ENCODE assay signal across 8 cellular contexts in the genomic region with DNA sequence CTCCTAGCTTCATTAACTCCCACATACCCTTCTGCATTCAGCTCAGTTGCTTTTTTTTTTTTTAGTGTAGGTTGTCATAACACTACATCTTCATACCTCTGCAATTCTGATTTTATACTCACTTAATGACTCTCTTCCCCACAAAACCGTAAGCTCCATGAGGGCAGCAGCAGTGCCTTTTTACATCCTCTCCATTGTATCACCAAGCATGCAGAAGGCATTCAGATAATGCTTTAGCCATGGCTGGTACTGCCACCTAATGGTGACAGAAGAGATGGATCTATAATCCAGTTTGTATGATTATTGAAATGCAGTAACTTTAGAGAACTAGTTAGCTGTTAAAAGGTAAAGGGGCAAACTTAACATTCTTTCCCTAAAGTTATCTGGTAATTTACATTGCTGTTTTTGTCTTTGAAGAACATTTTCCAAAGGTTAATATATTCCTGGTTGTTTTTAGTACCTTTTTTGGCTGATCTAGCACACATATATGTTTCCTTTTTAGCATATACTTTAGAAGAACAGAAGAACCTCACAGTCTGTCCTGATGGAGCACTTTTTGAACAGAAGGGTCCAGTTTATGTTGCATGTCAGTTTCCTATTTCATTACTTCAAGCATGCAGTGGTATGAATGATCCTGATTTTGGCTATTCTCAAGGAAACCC. TPM values are rescaled to one million over a fixed set of nuclear protein-coding genes. Genes with fewer than 3 reads are reported as not detected.
DNase-seq lines count a peak whose midpoint lies in the region; FAIRE-seq and TF ChIP-seq lines count a peak whose summit lies in the region.

No MANE protein-coding gene starts in this region.

- H3K27me3 Mint-ChIP-seq in astrocyte (ENCODE audit: low read depth, unreplicated experiment), result no peaks in the 10 kb centered on the region

- no peaks in the 10 kb centered on the region for H3K4me1 ChIP-seq in astrocyte (ENCODE audit: insufficient read depth, low read length)

- DNase-seq in GM12865 (ENCODE audit: low read depth), result peak; percentile 71
- peak; percentile 42 for DNase-seq in HuH-7.5 (ENCODE audit: low spot score)
- peak; percentile 50 for DNase-seq in RWPE1 (ENCODE audit: low spot score)
- peak; percentile 34 for DNase-seq in astrocyte (ENCODE audit: low read depth)
- DNase-seq in iPS-NIHi7 (ENCODE audit: extremely low spot score), result peak; percentile 64
- peak; percentile 19 to 38 (median 34) for DNase-seq in stimulated activated CD4-positive, alpha-beta T cell treated with anti-CD3 and anti-CD28 coated beads, TNF-alpha, amount 100 ng/mL, for 48 hours (ENCODE audit: low read depth in 3 of 3)
- DNase-seq in NCI-H1105 treated with DMSO at 0.1 percent for 48 hours (lab: John Stamatoyannopoulos, UW), result no peak

- H3K4me3 Mint-ChIP-seq in astrocyte (ENCODE audit: unreplicated experiment), result no peak overlapping the region

- no peak overlapping the region for H2AFZ ChIP-seq in astrocyte (ENCODE audit: low read depth, low read length)

- H3K9me3 ChIP-seq in astrocyte (ENCODE audit: insufficient read depth, low read depth, low read length), result no peaks in the 10 kb centered on the region

- no peak overlapping the region for H3K4me2 ChIP-seq in astrocyte (ENCODE audit: low read length)

- H3K9me3 Mint-ChIP-seq in astrocyte (ENCODE audit: unreplicated experiment), result no peaks in the 10 kb centered on the region

- POLR2A ChIA-PET in RWPE1 (lab: Yijun Ruan, JAX; ENCODE audit: low non-redundant PET), result interaction anchor here (0.8 kb wide), 1 partner anchor 174 kb away, joined by 3 read pairs; no protein-coding TSS in a partner anchor

- H3K36me3 ChIP-seq in astrocyte (ENCODE audit: insufficient read depth, low read length), result peaks cover 28% of the 10 kb centered on the region

- TF ChIP-seq CTCF in GM12865 (IDR thresholded peaks at IDR 0.05; ENCODE audit: insufficient read depth, low read depth, low read length, missing control alignments), result peak; percentile 61
- peak; percentile 77 for TF ChIP-seq CTCF in RWPE1 (conservative IDR thresholded peaks at IDR 0.05; ENCODE audit: low read depth)
- TF ChIP-seq CTCF in astrocyte (IDR thresholded peaks at IDR 0.05; ENCODE audit: insufficient read depth, low read depth, low read length), result peak; percentile 69

- CTCF ChIA-PET in RWPE1 (lab: Yijun Ruan, JAX), result interaction anchor here (0.5 to 1.4 kb wide), 17 partner anchors 9 to 546 kb away, joined by 3 to 7 read pairs (median 3); partner anchors contain the start of gene RNF7

- peaks cover 3% of the 10 kb centered on the region for H4K20me1 ChIP-seq in astrocyte (ENCODE audit: insufficient read depth, low read length)

- no peaks in the 10 kb centered on the region for H3K27me3 ChIP-seq in astrocyte (ENCODE audit: insufficient read depth, low read length)

- FAIRE-seq in A204.1 (lab: Jason Lieb, UNC) (peak; percentile 47), astrocyte (lab: Jason Lieb, UNC) (peak; percentile 37)

- peaks cover 1% of the 10 kb centered on the region for H3K79me2 ChIP-seq in astrocyte (ENCODE audit: insufficient read depth, low read length)

- H3K4me3 ChIP-seq in GM12865 (ENCODE audit: low read depth, low read length) (no peak overlapping the region), astrocyte (ENCODE audit: insufficient read depth, low read depth, low read length) (no peak overlapping the region)

- no peak overlapping the region for H3K27ac Mint-ChIP-seq in astrocyte (ENCODE audit: unreplicated experiment)

- peaks cover 16% of the 10 kb centered on the region for H3K36me3 Mint-ChIP-seq in astrocyte (ENCODE audit: low read depth, unreplicated experiment)

- H3K27ac ChIP-seq in RWPE1 (no peak overlapping the region), astrocyte (ENCODE audit: low read depth, low read length) (no peak overlapping the region)

- peaks cover 5% of the 10 kb centered on the region for H3K4me1 Mint-ChIP-seq in astrocyte (ENCODE audit: low read depth, unreplicated experiment)

- no peak overlapping the region for H3K9ac ChIP-seq in astrocyte (ENCODE audit: low read length)

RNA-seq across cellular contexts. Expression of gene ATP1B3, which starts 36.8 kb away (rescaled TPM):
- total RNA-seq in astrocyte, result 222 and 248 TPM in 2 replicates
